Comparison of ENCODE assay signal across 2 cellular contexts in genomic region chr2:24008672-24009366, GRCh38.
TF ChIP-seq lines count a peak whose summit lies in the region.

No MANE protein-coding gene starts in this region.

TF ChIP-seq in A549, 52 proteins besides CTCF, POLR2A, EP300 and RAD21:
- no peak for TF ChIP-seq KDM5A (IDR thresholded peaks at IDR 0.05)
- TF ChIP-seq MAX (IDR thresholded peaks at IDR 0.05): peak; percentile 72
- TF ChIP-seq HES2 (IDR thresholded peaks at IDR 0.05): no peak
- no peak for TF ChIP-seq FOSL2 (IDR thresholded peaks at IDR 0.05)
- TF ChIP-seq FOSL2 (CRISPR knock-in tag; IDR thresholded peaks at IDR 0.05): peak; percentile 46
- TF ChIP-seq CBX2 (IDR thresholded peaks at IDR 0.05; ENCODE audit: borderline replicate concordance, low read depth): no peak
- TF ChIP-seq CEBPB (IDR thresholded peaks at IDR 0.05): 0 out of 4 replicates have a peak, but pooled peaks of 1 of the 2 experiments have one; percentile 14
- TF ChIP-seq, protein P1, sequence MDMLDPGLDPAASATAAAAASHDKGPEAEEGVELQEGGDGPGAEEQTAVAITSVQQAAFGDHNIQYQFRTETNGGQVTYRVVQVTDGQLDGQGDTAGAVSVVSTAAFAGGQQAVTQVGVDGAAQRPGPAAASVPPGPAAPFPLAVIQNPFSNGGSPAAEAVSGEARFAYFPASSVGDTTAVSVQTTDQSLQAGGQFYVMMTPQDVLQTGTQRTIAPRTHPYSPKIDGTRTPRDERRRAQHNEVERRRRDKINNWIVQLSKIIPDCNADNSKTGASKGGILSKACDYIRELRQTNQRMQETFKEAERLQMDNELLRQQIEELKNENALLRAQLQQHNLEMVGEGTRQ (IDR thresholded peaks at IDR 0.05): peak; percentile 82
- TF ChIP-seq REST (IDR thresholded peaks at IDR 0.05): no peak
- TF ChIP-seq, protein P2, sequence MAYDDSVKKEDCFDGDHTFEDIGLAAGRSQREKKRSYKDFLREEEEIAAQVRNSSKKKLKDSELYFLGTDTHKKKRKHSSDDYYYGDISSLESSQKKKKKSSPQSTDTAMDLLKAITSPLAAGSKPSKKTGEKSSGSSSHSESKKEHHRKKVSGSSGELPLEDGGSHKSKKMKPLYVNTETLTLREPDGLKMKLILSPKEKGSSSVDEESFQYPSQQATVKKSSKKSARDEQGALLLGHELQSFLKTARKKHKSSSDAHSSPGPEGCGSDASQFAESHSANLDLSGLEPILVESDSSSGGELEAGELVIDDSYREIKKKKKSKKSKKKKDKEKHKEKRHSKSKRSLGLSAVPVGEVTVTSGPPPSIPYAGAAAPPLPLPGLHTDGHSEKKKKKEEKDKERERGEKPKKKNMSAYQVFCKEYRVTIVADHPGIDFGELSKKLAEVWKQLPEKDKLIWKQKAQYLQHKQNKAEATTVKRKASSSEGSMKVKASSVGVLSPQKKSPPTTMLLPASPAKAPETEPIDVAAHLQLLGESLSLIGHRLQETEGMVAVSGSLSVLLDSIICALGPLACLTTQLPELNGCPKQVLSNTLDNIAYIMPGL (CRISPR knock-in tag; IDR thresholded peaks at IDR 0.05; ENCODE audit: borderline replicate concordance): no peak
- TF ChIP-seq ATOH8 (CRISPR knock-in tag; IDR thresholded peaks at IDR 0.05; ENCODE audit: low read depth): no peak

TF ChIP-seq in H1, 55 proteins besides CTCF, POLR2A, EP300 and RAD21:
- TF ChIP-seq, protein P3, sequence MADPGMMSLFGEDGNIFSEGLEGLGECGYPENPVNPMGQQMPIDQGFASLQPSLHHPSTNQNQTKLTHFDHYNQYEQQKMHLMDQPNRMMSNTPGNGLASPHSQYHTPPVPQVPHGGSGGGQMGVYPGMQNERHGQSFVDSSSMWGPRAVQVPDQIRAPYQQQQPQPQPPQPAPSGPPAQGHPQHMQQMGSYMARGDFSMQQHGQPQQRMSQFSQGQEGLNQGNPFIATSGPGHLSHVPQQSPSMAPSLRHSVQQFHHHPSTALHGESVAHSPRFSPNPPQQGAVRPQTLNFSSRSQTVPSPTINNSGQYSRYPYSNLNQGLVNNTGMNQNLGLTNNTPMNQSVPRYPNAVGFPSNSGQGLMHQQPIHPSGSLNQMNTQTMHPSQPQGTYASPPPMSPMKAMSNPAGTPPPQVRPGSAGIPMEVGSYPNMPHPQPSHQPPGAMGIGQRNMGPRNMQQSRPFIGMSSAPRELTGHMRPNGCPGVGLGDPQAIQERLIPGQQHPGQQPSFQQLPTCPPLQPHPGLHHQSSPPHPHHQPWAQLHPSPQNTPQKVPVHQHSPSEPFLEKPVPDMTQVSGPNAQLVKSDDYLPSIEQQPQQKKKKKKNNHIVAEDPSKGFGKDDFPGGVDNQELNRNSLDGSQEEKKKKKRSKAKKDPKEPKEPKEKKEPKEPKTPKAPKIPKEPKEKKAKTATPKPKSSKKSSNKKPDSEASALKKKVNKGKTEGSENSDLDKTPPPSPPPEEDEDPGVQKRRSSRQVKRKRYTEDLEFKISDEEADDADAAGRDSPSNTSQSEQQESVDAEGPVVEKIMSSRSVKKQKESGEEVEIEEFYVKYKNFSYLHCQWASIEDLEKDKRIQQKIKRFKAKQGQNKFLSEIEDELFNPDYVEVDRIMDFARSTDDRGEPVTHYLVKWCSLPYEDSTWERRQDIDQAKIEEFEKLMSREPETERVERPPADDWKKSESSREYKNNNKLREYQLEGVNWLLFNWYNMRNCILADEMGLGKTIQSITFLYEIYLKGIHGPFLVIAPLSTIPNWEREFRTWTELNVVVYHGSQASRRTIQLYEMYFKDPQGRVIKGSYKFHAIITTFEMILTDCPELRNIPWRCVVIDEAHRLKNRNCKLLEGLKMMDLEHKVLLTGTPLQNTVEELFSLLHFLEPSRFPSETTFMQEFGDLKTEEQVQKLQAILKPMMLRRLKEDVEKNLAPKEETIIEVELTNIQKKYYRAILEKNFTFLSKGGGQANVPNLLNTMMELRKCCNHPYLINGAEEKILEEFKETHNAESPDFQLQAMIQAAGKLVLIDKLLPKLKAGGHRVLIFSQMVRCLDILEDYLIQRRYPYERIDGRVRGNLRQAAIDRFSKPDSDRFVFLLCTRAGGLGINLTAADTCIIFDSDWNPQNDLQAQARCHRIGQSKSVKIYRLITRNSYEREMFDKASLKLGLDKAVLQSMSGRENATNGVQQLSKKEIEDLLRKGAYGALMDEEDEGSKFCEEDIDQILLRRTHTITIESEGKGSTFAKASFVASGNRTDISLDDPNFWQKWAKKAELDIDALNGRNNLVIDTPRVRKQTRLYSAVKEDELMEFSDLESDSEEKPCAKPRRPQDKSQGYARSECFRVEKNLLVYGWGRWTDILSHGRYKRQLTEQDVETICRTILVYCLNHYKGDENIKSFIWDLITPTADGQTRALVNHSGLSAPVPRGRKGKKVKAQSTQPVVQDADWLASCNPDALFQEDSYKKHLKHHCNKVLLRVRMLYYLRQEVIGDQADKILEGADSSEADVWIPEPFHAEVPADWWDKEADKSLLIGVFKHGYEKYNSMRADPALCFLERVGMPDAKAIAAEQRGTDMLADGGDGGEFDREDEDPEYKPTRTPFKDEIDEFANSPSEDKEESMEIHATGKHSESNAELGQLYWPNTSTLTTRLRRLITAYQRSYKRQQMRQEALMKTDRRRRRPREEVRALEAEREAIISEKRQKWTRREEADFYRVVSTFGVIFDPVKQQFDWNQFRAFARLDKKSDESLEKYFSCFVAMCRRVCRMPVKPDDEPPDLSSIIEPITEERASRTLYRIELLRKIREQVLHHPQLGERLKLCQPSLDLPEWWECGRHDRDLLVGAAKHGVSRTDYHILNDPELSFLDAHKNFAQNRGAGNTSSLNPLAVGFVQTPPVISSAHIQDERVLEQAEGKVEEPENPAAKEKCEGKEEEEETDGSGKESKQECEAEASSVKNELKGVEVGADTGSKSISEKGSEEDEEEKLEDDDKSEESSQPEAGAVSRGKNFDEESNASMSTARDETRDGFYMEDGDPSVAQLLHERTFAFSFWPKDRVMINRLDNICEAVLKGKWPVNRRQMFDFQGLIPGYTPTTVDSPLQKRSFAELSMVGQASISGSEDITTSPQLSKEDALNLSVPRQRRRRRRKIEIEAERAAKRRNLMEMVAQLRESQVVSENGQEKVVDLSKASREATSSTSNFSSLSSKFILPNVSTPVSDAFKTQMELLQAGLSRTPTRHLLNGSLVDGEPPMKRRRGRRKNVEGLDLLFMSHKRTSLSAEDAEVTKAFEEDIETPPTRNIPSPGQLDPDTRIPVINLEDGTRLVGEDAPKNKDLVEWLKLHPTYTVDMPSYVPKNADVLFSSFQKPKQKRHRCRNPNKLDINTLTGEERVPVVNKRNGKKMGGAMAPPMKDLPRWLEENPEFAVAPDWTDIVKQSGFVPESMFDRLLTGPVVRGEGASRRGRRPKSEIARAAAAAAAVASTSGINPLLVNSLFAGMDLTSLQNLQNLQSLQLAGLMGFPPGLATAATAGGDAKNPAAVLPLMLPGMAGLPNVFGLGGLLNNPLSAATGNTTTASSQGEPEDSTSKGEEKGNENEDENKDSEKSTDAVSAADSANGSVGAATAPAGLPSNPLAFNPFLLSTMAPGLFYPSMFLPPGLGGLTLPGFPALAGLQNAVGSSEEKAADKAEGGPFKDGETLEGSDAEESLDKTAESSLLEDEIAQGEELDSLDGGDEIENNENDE (IDR thresholded peaks at IDR 0.05; ENCODE audit: insufficient replicate concordance, low read length): no peak
- TF ChIP-seq EZH2 (IDR thresholded peaks at IDR 0.05; ENCODE audit: low read depth, low read length, severe bottlenecking) (no peak), SUZ12 (IDR thresholded peaks at IDR 0.05; ENCODE audit: low read length) (no peak), TBP (IDR thresholded peaks at IDR 0.05; ENCODE audit: low read depth, low read length) (no peak), SP2 (IDR thresholded peaks at IDR 0.05; ENCODE audit: low read length) (no peak), RBBP5 (IDR thresholded peaks at IDR 0.05; ENCODE audit: borderline replicate concordance, low read depth, low read length) (no peak), FOSL1 (IDR thresholded peaks at IDR 0.05; ENCODE audit: insufficient read depth, low read depth, low read length) (no peak), ZNF274 (IDR thresholded peaks at IDR 0.05; ENCODE audit: borderline replicate concordance, extremely low read depth, low read length) (no peak), POLR2AphosphoS5 (IDR thresholded peaks at IDR 0.05; ENCODE audit: low read depth, low read length) (no peak)
